Comparison of ENCODE assay signal across 26 cellular contexts in the genomic region with DNA sequence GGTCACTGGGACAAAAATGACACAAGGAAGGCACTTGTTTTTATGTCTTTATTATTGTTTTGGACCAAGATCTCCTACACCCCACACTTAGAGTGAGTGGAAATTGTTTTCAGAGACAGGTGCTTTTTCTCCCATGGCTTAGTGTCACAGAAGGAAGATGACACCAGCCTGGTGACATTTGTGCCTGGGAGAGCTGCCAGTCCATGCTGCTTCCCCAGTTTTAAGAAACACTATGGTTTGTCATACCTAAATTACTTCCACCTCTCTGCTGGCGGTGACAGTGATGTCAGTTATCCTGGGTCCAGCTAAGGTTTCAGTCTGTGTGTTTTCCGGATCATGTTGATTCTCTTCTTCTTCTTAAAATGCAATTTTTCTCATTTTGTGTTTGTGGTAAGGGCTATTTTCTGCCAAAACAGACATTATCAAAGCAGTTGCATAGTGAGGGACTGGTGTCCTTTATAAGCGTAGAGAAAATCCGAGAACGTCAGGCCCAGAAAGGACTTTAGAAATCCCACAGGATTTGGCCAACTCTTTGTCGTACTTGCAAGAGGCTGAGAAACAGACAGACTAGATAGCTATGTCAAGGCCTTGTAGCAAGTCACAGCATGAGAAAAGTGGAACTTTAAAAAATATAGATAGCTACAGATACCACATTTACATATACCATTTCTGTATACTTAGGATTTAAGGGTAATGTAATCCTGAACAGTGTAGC.
"Had no signal": no experiment of that assay in that cellular context is flagged by ENCODE, and none has a peak within 500 bp of the region (broad histone marks: within the 10 kb centered on the region; RNA-seq: fewer than 3 reads in every experiment).

No MANE protein-coding gene starts in this region.

- H3K36me3 ChIP-seq: adrenal gland, MG63, SJCRH30 had no signal

- H3K27me3 ChIP-seq: adrenal gland, MG63, SJCRH30 had no signal

- H3K4me2 ChIP-seq: SK-N-SH had no signal

- DNase-seq: activated CD4-positive, alpha-beta T cell treated with anti-CD3 and anti-CD28 coated beads for 4 hours; activated CD8-positive, alpha-beta memory T cell treated with anti-CD3 and anti-CD28 coated beads, Interleukin-2, amount 50 U/mL, for 4 hours; activated CD8-positive, alpha-beta T cell treated with anti-CD3 and anti-CD28 coated beads for 36 hours; activated gamma-delta T cell treated with Interleukin-2 at 50 U/mL for 16 hours; activated naive CD4-positive, alpha-beta T cell treated with anti-CD3 and anti-CD28 coated beads, Interleukin-2, amount 50 U/mL, for 16 hours; activated naive CD8-positive, alpha-beta T cell treated with anti-CD3 and anti-CD28 coated beads, Interleukin-2, amount 10 ng/mL, durations not matched to agents 7 days and 5 days; activated T-cell treated with anti-CD3 and anti-CD28 coated beads, Interleukin-2, amount 50 U/mL, for 72 hours; adrenal gland; anterior cingulate cortex; MG63; NCI-H1105; NCI-H1436 treated with DMSO at 0.1 percent for 48 hours; NCI-H187; NCI-H2081; NCI-H2227 treated with DMSO at 0.1 percent for 48 hours; NCI-H446 treated with DMSO at 0.1 percent for 48 hours; NCI-H524 treated with DMSO at 0.1 percent for 48 hours; NCI-H774; NK-92 treated with Interleukin-12 subunit alpha and Interleukin-12 subunit beta, amount 100 ng/mL, for 24 hours; RPMI8226; SJCRH30; SK-N-SH; T-helper 1 cell had no signal

- H3K9ac ChIP-seq: SK-N-SH had no signal

- H3K9me3 ChIP-seq: MG63, SJCRH30, SK-N-SH had no signal

- H3K4me1 ChIP-seq: adrenal gland, SJCRH30 had no signal

- H3K4me3 ChIP-seq: adrenal gland, MG63, SJCRH30 had no signal

- ATAC-seq: activated CD4-positive, CD25-positive, alpha-beta regulatory T cell treated with anti-CD3 and anti-CD28 coated beads, Interleukin-2, amount 50 U/mL, for 24 hours; activated CD8-positive, alpha-beta T cell treated with anti-CD3 and anti-CD28 coated beads for 36 hours; activated T-cell treated with anti-CD3 and anti-CD28 coated beads, Interleukin-2, amount 50 U/mL, for 72 hours; Panc1; Right ventricle myocardium inferior had no signal

- H3K27ac ChIP-seq: adrenal gland, SJCRH30 had no signal
